Comparison of ENCODE assay signal across 1 cellular context in the genomic region with DNA sequence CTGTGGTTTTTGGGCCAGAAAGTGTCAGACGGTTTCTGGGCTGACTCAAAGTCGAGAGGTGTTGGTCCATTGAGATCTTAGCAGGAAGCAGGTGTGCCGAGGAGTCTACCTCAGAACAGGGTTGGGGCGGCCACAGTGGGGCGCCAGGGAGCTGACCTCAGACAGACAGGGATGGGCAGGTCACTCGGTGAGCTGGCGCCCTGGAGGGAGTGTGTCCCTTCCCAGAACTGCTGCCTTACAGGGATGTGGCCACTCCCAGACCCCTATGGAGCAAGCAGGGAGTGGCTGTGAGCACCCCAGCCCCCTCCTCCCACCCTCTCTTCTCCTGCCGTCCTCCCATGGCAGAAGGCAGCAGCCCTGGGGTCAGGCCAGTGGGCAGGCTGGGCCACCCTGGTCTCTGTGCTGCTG.
TF ChIP-seq lines count a peak whose summit lies in the region.

No MANE protein-coding gene starts in this region.

TF ChIP-seq in GM23338, 12 proteins besides CTCF, POLR2A, EP300 and RAD21:
- TF ChIP-seq EZH2phosphoT487 (IDR thresholded peaks at IDR 0.05; ENCODE audit: unreplicated experiment) = no peak
- TF ChIP-seq REST (IDR thresholded peaks at IDR 0.05; ENCODE audit: unreplicated experiment) = no peak
- no peak for TF ChIP-seq CREB1 (CRISPR knock-in tag; IDR thresholded peaks at IDR 0.05; ENCODE audit: low read depth)
- no peak for TF ChIP-seq NANOG (IDR thresholded peaks at IDR 0.05; ENCODE audit: borderline replicate concordance)
- no peak for TF ChIP-seq ZNF462 (CRISPR knock-in tag; IDR thresholded peaks at IDR 0.05)
- no peak for TF ChIP-seq ZNF114 (CRISPR knock-in tag; IDR thresholded peaks at IDR 0.05)
- TF ChIP-seq STAT1 (IDR thresholded peaks at IDR 0.05; ENCODE audit: unreplicated experiment) = no peak
- TF ChIP-seq ZNF331 (CRISPR knock-in tag; IDR thresholded peaks at IDR 0.05; ENCODE audit: low read depth) = no peak
- no peak for TF ChIP-seq POLR2AphosphoS5 (IDR thresholded peaks at IDR 0.05; ENCODE audit: low read depth)
- TF ChIP-seq JUNB (IDR thresholded peaks at IDR 0.05; ENCODE audit: unreplicated experiment) = no peak
- no peak for TF ChIP-seq EZH2 (IDR thresholded peaks at IDR 0.05; ENCODE audit: low read depth, unreplicated experiment)
- TF ChIP-seq ETS1 (IDR thresholded peaks at IDR 0.05) = no peak
